In the genomic region with DNA sequence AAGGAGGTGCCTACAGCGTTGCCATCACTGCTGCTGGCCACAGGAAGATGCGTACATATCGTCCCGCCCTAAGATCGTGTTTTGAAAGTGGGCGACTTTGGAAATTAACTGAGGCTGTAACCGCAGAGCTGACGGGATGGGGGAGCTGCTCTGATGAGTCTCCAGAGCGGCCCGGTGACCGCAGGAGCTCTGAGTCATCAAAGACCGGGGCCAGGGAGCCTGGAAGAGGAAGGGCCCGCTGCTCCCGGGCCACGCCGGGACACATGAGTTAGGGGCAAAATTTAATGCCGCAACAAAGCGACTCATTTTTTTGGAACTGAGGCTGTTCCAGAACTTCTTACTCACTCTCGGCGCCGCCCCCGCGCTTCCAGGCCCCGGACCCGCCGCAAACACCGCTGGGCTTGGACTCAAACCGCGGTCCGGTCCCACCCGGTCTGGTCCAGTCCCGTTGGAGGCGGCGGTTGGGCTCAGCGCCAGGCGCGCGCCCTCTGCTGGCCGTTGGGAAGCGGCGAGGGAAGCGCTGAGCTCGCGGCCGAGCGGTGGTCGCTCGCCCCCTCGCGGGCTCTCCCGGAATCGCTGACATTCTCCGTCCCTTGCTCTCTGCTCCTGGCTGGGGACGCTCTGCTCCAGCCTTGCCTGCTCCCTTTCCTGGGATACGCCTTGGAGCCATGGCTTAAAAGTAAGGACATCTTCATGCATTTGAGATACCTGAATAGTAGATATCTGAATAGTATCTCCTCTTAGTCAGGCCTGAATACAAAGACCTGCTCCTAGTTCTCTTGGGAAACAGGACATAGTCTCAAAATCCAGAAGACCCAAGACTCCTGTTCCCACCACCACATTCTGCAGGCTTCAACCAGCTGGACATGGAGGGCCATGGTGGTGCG, we compare ENCODE assay signal across 8 cellular contexts. TPM values are rescaled to one million over a fixed set of nuclear protein-coding genes. Genes with fewer than 3 reads are reported as not detected.
A peak's percentile ranks its signal among the peaks of the same experiment; 100 is the strongest.
DNase-seq lines count a peak whose midpoint lies in the region; ATAC-seq and TF ChIP-seq lines count a peak whose summit lies in the region.
"Not testable (repeated sequence)": the region's sequence is repeated elsewhere in the genome, so short reads cannot be mapped to it uniquely, and the experiment has no call there.

No MANE protein-coding gene starts in this region.

- CTCF ChIA-PET in activated B cell treated with CpG ODN at 0.5 μM for 24 hours (lab: Charles Lee): interaction anchor here (1.5 to 1.6 kb wide), 2 partner anchors 20 to 547 kb away, joined by 3 to 4 read pairs; no protein-coding TSS in a partner anchor

- not testable (repeated sequence) for H3K4me3 ChIP-seq in right lobe of liver

- POLR2A ChIA-PET in activated B cell treated with CpG ODN at 0.5 μM for 24 hours (lab: Charles Lee): not testable (repeated sequence)

- H3K36me3 ChIP-seq in right lobe of liver: not testable (repeated sequence)

- not testable (repeated sequence) for H3K4me1 Mint-ChIP-seq in activated B cell treated with CpG ODN at 0.5 μM for 24 hours

- H3K27ac Mint-ChIP-seq in activated B cell treated with CpG ODN at 0.5 μM for 24 hours: not testable (repeated sequence)

- not testable (repeated sequence) for H3K27ac ChIP-seq in C4-2B, right lobe of liver

- in situ Hi-C loops in KBM-7 (cut with MboI; ENCODE audit: low pct_unique_long_range_greater_than_20kb, low sequenced_read_pairs): not testable (repeated sequence)

- H3K27me3 Mint-ChIP-seq in activated B cell treated with CpG ODN at 0.5 μM for 24 hours: peaks cover 10% of the 10 kb centered on the region

- not testable (repeated sequence) for TF ChIP-seq POLR2A in right lobe of liver (IDR thresholded peaks at IDR 0.05)

- not testable (repeated sequence) for H3K4me3 Mint-ChIP-seq in activated B cell treated with CpG ODN at 0.5 μM for 24 hours

- H3K9me3 ChIP-seq in right lobe of liver: not testable (repeated sequence)

- intact Hi-C loops in activated B cell treated with CpG ODN at 0.5 μM for 24 hours (cut with micrococcal nuclease): loop anchor here (5.0 kb wide), 1 partner anchor 546 kb away; no protein-coding TSS in a partner anchor
- intact Hi-C loops in right lobe of liver (cut with DNase I): not testable (repeated sequence)

- ATAC-seq in GM19023 (IDR thresholded peaks at IDR 0.05; ENCODE audit: unreplicated experiment): peak; percentile 71
- ATAC-seq in HG02642 (IDR thresholded peaks at IDR 0.05; ENCODE audit: poor library complexity, unreplicated experiment): peak; percentile 86
- peak; percentile 85 for ATAC-seq in activated B cell treated with CpG ODN at 0.5 μM for 24 hours (ENCODE audit: low read depth)
- peak; percentile 87 to 93 (median 87) for ATAC-seq in right lobe of liver

- H3K4me1 ChIP-seq in right lobe of liver: not testable (repeated sequence)

- 0% methylated on average over 1 of the region's 56 CpGs for WGBS in right lobe of liver (ENCODE audit: insufficient coverage, low coverage, low lambda C conversion rate, missing lambda C conversion rate)

- not testable (repeated sequence) for H3K9me3 Mint-ChIP-seq in activated B cell treated with CpG ODN at 0.5 μM for 24 hours

- not testable (repeated sequence) for H3K27me3 ChIP-seq in right lobe of liver

- TF ChIP-seq CTCF in C4-2B (conservative IDR thresholded peaks at IDR 0.05) (peak; percentile 98), right lobe of liver (IDR thresholded peaks at IDR 0.05) (peak; percentile 40 to 83 (median 41))
- TF ChIP-seq CTCF in activated B cell treated with CpG ODN at 0.5 μM for 24 hours (IDR thresholded peaks at IDR 0.05): not testable (repeated sequence)

- peak; percentile 45 for DNase-seq in KBM-7
- not testable (repeated sequence) for DNase-seq in activated B cell treated with CpG ODN at 0.5 μM for 24 hours, right lobe of liver
- peak; percentile 12 for DNase-seq in dermis blood vessel endothelial cell
- peak; percentile 9 for DNase-seq in stimulated activated CD4-positive, alpha-beta T cell treated with anti-CD3 and anti-CD28 coated beads, Interleukin-15, amount 100 ng/mL, for 24 hours

- H3K36me3 Mint-ChIP-seq in activated B cell treated with CpG ODN at 0.5 μM for 24 hours (ENCODE audit: low read depth): not testable (repeated sequence)

RNA-seq across cellular contexts. Expression of a gene that starts 39.5 kb away (rescaled TPM):
- total RNA-seq in activated B cell treated with CpG ODN at 0.5 μM for 24 hours: 0.93 and 1.1 TPM in 2 replicates
- 4.2 and 7.3 TPM in 2 replicates for total RNA-seq in dermis blood vessel endothelial cell
- 10 to 100 TPM; 11.5 to 43.4 (median 25.0) TPM for total RNA-seq in right lobe of liver

RNA-seq across cellular contexts. Expression of a gene that starts 54.8 kb away (rescaled TPM):
- total RNA-seq in activated B cell treated with CpG ODN at 0.5 μM for 24 hours: 1.7 and 2.6 TPM in 2 replicates
- 1.7 and 2.0 TPM in 2 replicates for total RNA-seq in dermis blood vessel endothelial cell
- total RNA-seq in right lobe of liver: 1 to 10 TPM in 1 of 6 experiments, under 1 TPM in 5; 0.28 to 1.1 (median 0.41) TPM
